21 cellular contexts compared by ENCODE assay signal in genomic region chr3:27290760-27291159, GRCh38.
"Had no signal": no experiment of that assay in that cellular context is flagged by ENCODE, and none has a peak within 500 bp of the region (broad histone marks: within the 10 kb centered on the region; RNA-seq: fewer than 3 reads in every experiment).

No MANE protein-coding gene starts in this region.

- H3K4me2 ChIP-seq: neural progenitor cell had no signal

- H3K27ac Mint-ChIP-seq: activated CD4-positive, alpha-beta memory T cell treated with anti-CD3 and anti-CD28 coated beads, Interleukin-2, amount 10 ng/mL, durations not matched to agents 7 days and 5 days; activated CD4-positive, alpha-beta T cell treated with anti-CD3 and anti-CD28 coated beads, Interleukin-2, amount 10 ng/mL, durations not matched to agents 24 days and 14 days; activated naive CD4-positive, alpha-beta T cell treated with anti-CD3 and anti-CD28 coated beads, Interleukin-2, amount 10 ng/mL, durations not matched to agents 7 days and 5 days; activated T-cell treated with anti-CD3 and anti-CD28 coated beads, Interleukin-2, amount 50 U/mL, for 72 hours; naive thymus-derived CD4-positive, alpha-beta T cell; neural progenitor cell; stimulated activated naive B cell treated with anti-CD40 and anti-IgM and Interleukin-4, amounts not matched to agents 10 μg/mL and 1 μg/mL and 100 μg/mL, for 72 hours had no signal

- H3K27ac ChIP-seq: cardiac muscle cell, gastroesophageal sphincter, lower lobe of right lung, neural progenitor cell, ovary, prostate gland, testis, uterus had no signal

- H3K9me3 ChIP-seq: gastroesophageal sphincter, lower lobe of right lung, ovary, prostate gland, testis, uterus had no signal

- H3K4me1 ChIP-seq: lower lobe of right lung, neural progenitor cell, testis, uterus had no signal

- H3K4me3 Mint-ChIP-seq: activated CD4-positive, alpha-beta memory T cell treated with anti-CD3 and anti-CD28 coated beads, Interleukin-2, amount 10 ng/mL, durations not matched to agents 7 days and 5 days; activated CD4-positive, alpha-beta T cell treated with anti-CD3 and anti-CD28 coated beads, Interleukin-2, amount 10 ng/mL, durations not matched to agents 24 days and 14 days; activated naive CD4-positive, alpha-beta T cell treated with anti-CD3 and anti-CD28 coated beads, Interleukin-2, amount 10 ng/mL, durations not matched to agents 7 days and 5 days; activated T-cell treated with anti-CD3 and anti-CD28 coated beads, Interleukin-2, amount 50 U/mL, for 72 hours; naive thymus-derived CD4-positive, alpha-beta T cell; neural progenitor cell; stimulated activated naive B cell treated with anti-CD40 and anti-IgM and Interleukin-4, amounts not matched to agents 10 μg/mL and 1 μg/mL and 100 μg/mL, for 72 hours had no signal

- H3K36me3 Mint-ChIP-seq: activated naive CD4-positive, alpha-beta T cell treated with anti-CD3 and anti-CD28 coated beads, Interleukin-2, amount 10 ng/mL, durations not matched to agents 7 days and 5 days; naive thymus-derived CD4-positive, alpha-beta T cell; neural progenitor cell; stimulated activated naive B cell treated with anti-CD40 and anti-IgM and Interleukin-4, amounts not matched to agents 10 μg/mL and 1 μg/mL and 100 μg/mL, for 72 hours had no signal

- H3K27me3 ChIP-seq: cardiac muscle cell, gastroesophageal sphincter, neural progenitor cell, ovary, testis, uterus had no signal

- H3K9me3 Mint-ChIP-seq: activated CD4-positive, alpha-beta memory T cell treated with anti-CD3 and anti-CD28 coated beads, Interleukin-2, amount 10 ng/mL, durations not matched to agents 7 days and 5 days; activated CD4-positive, alpha-beta T cell treated with anti-CD3 and anti-CD28 coated beads, Interleukin-2, amount 10 ng/mL, durations not matched to agents 24 days and 14 days; activated naive CD4-positive, alpha-beta T cell treated with anti-CD3 and anti-CD28 coated beads, Interleukin-2, amount 10 ng/mL, durations not matched to agents 7 days and 5 days; activated T-cell treated with anti-CD3 and anti-CD28 coated beads, Interleukin-2, amount 50 U/mL, for 72 hours; neural progenitor cell; stimulated activated naive B cell treated with anti-CD40 and anti-IgM and Interleukin-4, amounts not matched to agents 10 μg/mL and 1 μg/mL and 100 μg/mL, for 72 hours had no signal

- DNase-seq: activated CD4-positive, alpha-beta memory T cell treated with anti-CD3 and anti-CD28 coated beads, Interleukin-2, amount 10 ng/mL, durations not matched to agents 7 days and 5 days; activated effector memory CD4-positive, alpha-beta T cell treated with anti-CD3 and anti-CD28 coated beads, Interleukin-2, amount 50 U/mL, for 16 hours; activated naive CD4-positive, alpha-beta T cell treated with anti-CD3 and anti-CD28 coated beads, Interleukin-2, amount 10 ng/mL, durations not matched to agents 7 days and 5 days; activated T-cell treated with anti-CD3 and anti-CD28 coated beads, Interleukin-2, amount 50 U/mL, for 72 hours; head of caudate nucleus; hypothalamus; islet precursor cell; left cardiac atrium; lower lobe of right lung; naive thymus-derived CD4-positive, alpha-beta T cell; ovary; stimulated activated CD4-positive, alpha-beta T cell treated with anti-CD3 and anti-CD28 coated beads, Interleukin-2, amount 100 ng/mL, for 48 hours; stimulated activated CD8-positive, alpha-beta memory T cell treated with anti-CD3 and anti-CD28 coated beads, Interleukin-4, amount 100 ng/mL, for 48 hours; stimulated activated naive B cell treated with anti-CD40 and anti-IgM and Interleukin-4, amounts not matched to agents 10 μg/mL and 1 μg/mL and 100 μg/mL, for 72 hours; testis; uterus had no signal

- H3K27me3 Mint-ChIP-seq: activated CD4-positive, alpha-beta memory T cell treated with anti-CD3 and anti-CD28 coated beads, Interleukin-2, amount 10 ng/mL, durations not matched to agents 7 days and 5 days; activated CD4-positive, alpha-beta T cell treated with anti-CD3 and anti-CD28 coated beads, Interleukin-2, amount 10 ng/mL, durations not matched to agents 24 days and 14 days; activated naive CD4-positive, alpha-beta T cell treated with anti-CD3 and anti-CD28 coated beads, Interleukin-2, amount 10 ng/mL, durations not matched to agents 7 days and 5 days; naive thymus-derived CD4-positive, alpha-beta T cell; stimulated activated naive B cell treated with anti-CD40 and anti-IgM and Interleukin-4, amounts not matched to agents 10 μg/mL and 1 μg/mL and 100 μg/mL, for 72 hours had no signal

- H2AFZ ChIP-seq: neural progenitor cell had no signal

- H3K4me3 ChIP-seq: cardiac muscle cell, gastroesophageal sphincter, lower lobe of right lung, neural progenitor cell, ovary, prostate gland, testis, uterus had no signal

- ATAC-seq: activated T-cell treated with anti-CD3 and anti-CD28 coated beads, Interleukin-2, amount 50 U/mL, for 72 hours; gastroesophageal sphincter; left cardiac atrium; lower lobe of right lung; naive thymus-derived CD4-positive, alpha-beta T cell; stimulated activated naive B cell treated with anti-CD40 and anti-IgM and Interleukin-4, amounts not matched to agents 10 μg/mL and 1 μg/mL and 100 μg/mL, for 72 hours had no signal

- H3K36me3 ChIP-seq: cardiac muscle cell, gastroesophageal sphincter, lower lobe of right lung, neural progenitor cell, ovary, prostate gland, uterus had no signal

- H3K9ac ChIP-seq: neural progenitor cell had no signal

- H3K4me1 Mint-ChIP-seq: activated CD4-positive, alpha-beta memory T cell treated with anti-CD3 and anti-CD28 coated beads, Interleukin-2, amount 10 ng/mL, durations not matched to agents 7 days and 5 days; activated CD4-positive, alpha-beta T cell treated with anti-CD3 and anti-CD28 coated beads, Interleukin-2, amount 10 ng/mL, durations not matched to agents 24 days and 14 days; activated naive CD4-positive, alpha-beta T cell treated with anti-CD3 and anti-CD28 coated beads, Interleukin-2, amount 10 ng/mL, durations not matched to agents 7 days and 5 days; naive thymus-derived CD4-positive, alpha-beta T cell; neural progenitor cell; stimulated activated naive B cell treated with anti-CD40 and anti-IgM and Interleukin-4, amounts not matched to agents 10 μg/mL and 1 μg/mL and 100 μg/mL, for 72 hours had no signal
